12 cellular contexts compared by ENCODE assay signal in the genomic region with DNA sequence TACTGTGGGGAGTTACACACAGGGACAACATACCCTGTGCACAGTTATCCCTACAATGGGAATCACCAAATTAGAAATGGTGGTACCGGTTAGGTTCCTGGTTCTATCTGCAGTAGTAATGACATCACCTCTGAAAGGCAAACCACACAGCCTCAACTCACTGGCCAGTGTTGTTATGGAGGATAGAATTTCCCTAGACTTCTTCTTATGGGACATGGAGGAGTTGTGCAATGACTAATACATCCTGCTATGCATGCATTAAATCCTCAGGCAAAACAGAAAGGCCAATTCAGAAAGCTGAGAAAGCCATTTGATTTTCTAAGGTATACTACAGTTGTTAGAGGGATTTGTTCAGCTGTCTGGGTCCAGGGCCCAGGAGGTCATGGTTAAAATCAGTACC.
A peak's percentile ranks its signal among the peaks of the same experiment; 100 is the strongest.
DNase-seq lines count a peak whose midpoint lies in the region; ATAC-seq and TF ChIP-seq lines count a peak whose summit lies in the region.
"Had no signal": no experiment of that assay in that cellular context is flagged by ENCODE, and none has a peak within 500 bp of the region (broad histone marks: within the 10 kb centered on the region; RNA-seq: fewer than 3 reads in every experiment).

No MANE protein-coding gene starts in this region.

- H3K27ac ChIP-seq in GM23248 (no peak overlapping the region), RWPE2 (ENCODE audit: poor library complexity, severe bottlenecking) (peak overlapping the region; percentile 15), smooth muscle cell (ENCODE audit: low read depth) (peak overlapping the region; percentile 59)

- H3K27me3 ChIP-seq in GM23248 (replicated peaks; ENCODE audit: insufficient read depth) (no peaks in the 10 kb centered on the region), RWPE2 (ENCODE audit: insufficient read depth, poor library complexity, severe bottlenecking) (no peaks in the 10 kb centered on the region), smooth muscle cell (ENCODE audit: low read depth) (no peaks in the 10 kb centered on the region)

- H3K9ac ChIP-seq in GM23248 (no peak overlapping the region), smooth muscle cell (ENCODE audit: low read depth) (no peak overlapping the region)

- no peaks in the 10 kb centered on the region for H3K9me2 ChIP-seq in GM23248 (ENCODE audit: insufficient read depth)

- H3K9me3 ChIP-seq in GM23248 (ENCODE audit: low read depth) (no peaks in the 10 kb centered on the region), RWPE2 (ENCODE audit: severe bottlenecking) (no peaks in the 10 kb centered on the region), smooth muscle cell (replicated peaks; ENCODE audit: low read depth) (no peaks in the 10 kb centered on the region)

- H3F3A ChIP-seq in GM23248 (ENCODE audit: insufficient read depth) (peaks cover 7% of the 10 kb centered on the region; the same call in 1 of the 2 replicates), smooth muscle cell (ENCODE audit: low read depth) (no peaks in the 10 kb centered on the region)

- no peak for TF ChIP-seq CTCF in RWPE2 (IDR thresholded peaks at IDR 0.05; ENCODE audit: poor library complexity, severe bottlenecking)
- no peak for TF ChIP-seq CTCF in fibroblast of pulmonary artery (IDR thresholded peaks at IDR 0.05; ENCODE audit: low read length, missing control alignments)
- no peak for TF ChIP-seq CTCF in smooth muscle cell (IDR thresholded peaks at IDR 0.05; ENCODE audit: borderline replicate concordance, insufficient read depth, poor library complexity, severe bottlenecking)

- no peaks in the 10 kb centered on the region for H4K20me1 ChIP-seq in GM23248 (ENCODE audit: insufficient read depth)
- H4K20me1 ChIP-seq in smooth muscle cell (ENCODE audit: low read depth) = no peaks in the 10 kb centered on the region

- no peaks in the 10 kb centered on the region for H3K36me3 ChIP-seq in GM23248 (ENCODE audit: low read depth)
- H3K36me3 ChIP-seq in RWPE2 (ENCODE audit: low read depth) = no peaks in the 10 kb centered on the region
- no peaks in the 10 kb centered on the region for H3K36me3 ChIP-seq in smooth muscle cell (ENCODE audit: low read depth)

- H3K4me1 ChIP-seq in GM23248 (ENCODE audit: insufficient read depth) (0 out of 2 replicates have a peak, but pooled peaks cover 7% of the 10 kb centered on the region), RWPE2 (ENCODE audit: insufficient read depth, poor library complexity, severe bottlenecking) (no peaks in the 10 kb centered on the region), smooth muscle cell (ENCODE audit: low read depth) (no peaks in the 10 kb centered on the region)

- peak; percentile 80 for ATAC-seq in RWPE2 (ENCODE audit: low read depth)
- no peak for ATAC-seq in HG02885 (IDR thresholded peaks at IDR 0.05; ENCODE audit: poor library complexity, unreplicated experiment)
- ATAC-seq: activated T-cell treated with anti-CD3 and anti-CD28 coated beads, Interleukin-2, amount 50 U/mL, for 72 hours had no signal

- H2AFZ ChIP-seq in GM23248 (peak overlapping the region; percentile 54), smooth muscle cell (ENCODE audit: low read depth) (peak overlapping the region; percentile 39)

- no peaks in the 10 kb centered on the region for H3K79me2 ChIP-seq in GM23248 (ENCODE audit: insufficient read depth)
- H3K79me2 ChIP-seq in smooth muscle cell (ENCODE audit: low read depth) = no peaks in the 10 kb centered on the region

- in situ Hi-C loops in GM23248 (cut with MboI) = no loop called here

- DNase-seq in GM23248 (peak; percentile 57), RWPE2 (ENCODE audit: low spot score) (no peak), fibroblast of pulmonary artery (ENCODE audit: low read depth) (peak; percentile 74), smooth muscle cell (lab: John Stamatoyannopoulos, UW; ENCODE audit: unreplicated experiment) (no peak), NCI-H2227 (lab: John Stamatoyannopoulos, UW; ENCODE audit: unreplicated experiment) (no peak)
- no peak for DNase-seq in activated CD4-positive, CD25-positive, alpha-beta regulatory T cell (lab: John Stamatoyannopoulos, UW)
- DNase-seq: activated B cell treated with CpG ODN at 0.5 μM for 24 hours; activated T-cell treated with anti-CD3 and anti-CD28 coated beads, Interleukin-2, amount 50 U/mL, for 72 hours; DMS153; NCI-H446 treated with DMSO at 0.1 percent for 48 hours; stimulated activated CD4-positive, alpha-beta T cell treated with anti-CD3 and anti-CD28 coated beads, Interleukin-2, amount 100 ng/mL, for 48 hours had no signal

- H3K4me2 ChIP-seq in GM23248 (ENCODE audit: unreplicated experiment) = no peak overlapping the region
- no peak overlapping the region for H3K4me2 ChIP-seq in smooth muscle cell

- H3K4me3 ChIP-seq in GM23248 (no peak overlapping the region), RWPE2 (ENCODE audit: severe bottlenecking) (no peak overlapping the region), fibroblast of pulmonary artery (replicated peaks; ENCODE audit: low read depth, low read length) (no peak overlapping the region), smooth muscle cell (no peak overlapping the region)

- WGBS in GM23248 (ENCODE audit: low coverage in 1 of 2, low lambda C conversion rate in 2 of 2, missing lambda C conversion rate in 2 of 2), 2 experiments = 56 to 64% methylated on average over 1 of the region's 1 CpG
- WGBS in smooth muscle cell (ENCODE audit: low lambda C conversion rate) = 15% methylated on average over 1 of the region's 1 CpG

Comparison
In these comparisons a context has a peak if more than half of its experiments do, and no peak if none do; other contexts are left out.
1. DNase-seq: peak in GM23248 (single experiment) and fibroblast of pulmonary artery (single experiment); none in RWPE2 (single experiment), smooth muscle cell (single experiment), activated CD4-positive, CD25-positive, alpha-beta regulatory T cell (0 of 4) and NCI-H2227 (single experiment).